ENCODE assay signal across 15 cellular contexts in genomic region chr15:98682992-98683701, GRCh38. TPM values are rescaled to one million over a fixed set of nuclear protein-coding genes. Genes with fewer than 3 reads are reported as not detected.
A peak's percentile ranks its signal among the peaks of the same experiment; 100 is the strongest.
DNase-seq lines count a peak whose midpoint lies in the region; ATAC-seq and TF ChIP-seq lines count a peak whose summit lies in the region.
"Had no signal": no experiment of that assay in that cellular context is flagged by ENCODE, and none has a peak within 500 bp of the region (broad histone marks: within the 10 kb centered on the region; RNA-seq: fewer than 3 reads in every experiment).

No MANE protein-coding gene starts in this region.

- TF ChIP-seq POLR2A in testis (IDR thresholded peaks at IDR 0.05), result no peak

- H3K27ac ChIP-seq in ascending aorta (peak overlapping the region; percentile 29 to 37), right atrium auricular region (peak overlapping the region; percentile 53 to 55), testis (no peak overlapping the region)
- H3K27ac ChIP-seq: 22Rv1, WERI-Rb-1 had no signal

- H3K27me3 ChIP-seq in ascending aorta (no peaks in the 10 kb centered on the region), right atrium auricular region (no peaks in the 10 kb centered on the region), testis (no peaks in the 10 kb centered on the region)
- H3K27me3 ChIP-seq: dorsolateral prefrontal cortex had no signal

- H3K36me3 ChIP-seq in ascending aorta, result no peaks in the 10 kb centered on the region
- H3K36me3 ChIP-seq in right atrium auricular region, result no peaks in the 10 kb centered on the region
- no peaks in the 10 kb centered on the region for H3K36me3 ChIP-seq in testis (ENCODE audit: low read depth, missing control alignments)
- H3K36me3 ChIP-seq: thoracic aorta, WERI-Rb-1 had no signal

- DNase-seq in DMS53 (lab: John Stamatoyannopoulos, UW) (peak; percentile 40), DMS53 treated with DMSO at 0.1 percent for 48 hours (lab: John Stamatoyannopoulos, UW; ENCODE audit: unreplicated experiment) (no peak), ascending aorta (ENCODE audit: low spot score in 2 of 2) (no peak), right atrium auricular region (ENCODE audit: low spot score) (no peak), testis (peak; percentile 53)
- no peak for DNase-seq in stimulated activated CD4-positive, alpha-beta T cell treated with anti-CD3 and anti-CD28 coated beads, Interleukin-12 subunit alpha, Interleukin-12 subunit beta, amount 100 ng/mL, for 4 hours
- no peak for DNase-seq in activated CD4-positive, CD25-positive, alpha-beta regulatory T cell (lab: John Stamatoyannopoulos, UW)
- DNase-seq: dorsolateral prefrontal cortex; naive B cell; stimulated activated CD4-positive, alpha-beta T cell treated with anti-CD3 and anti-CD28 coated beads, Interleukin-1b, Interleukin-23, amount 100 ng/mL, for 48 hours had no signal

- 57 to 61% methylated on average over 9 of the region's 9 CpGs for WGBS in testis, 2 donors

- no peak overlapping the region for H3K4me3 ChIP-seq in ascending aorta
- H3K4me3 ChIP-seq in right atrium auricular region, result no peak overlapping the region
- H3K4me3 ChIP-seq in testis, result no peak overlapping the region
- H3K4me3 ChIP-seq: dorsolateral prefrontal cortex, K562 had no signal

- H3K9me3 ChIP-seq in ascending aorta, result no peaks in the 10 kb centered on the region
- no peaks in the 10 kb centered on the region for H3K9me3 ChIP-seq in right atrium auricular region
- H3K9me3 ChIP-seq in testis, result no peaks in the 10 kb centered on the region
- H3K9me3 ChIP-seq: thoracic aorta had no signal

- intact Hi-C loops in ascending aorta (cut with DNase I), result no loop called here
- intact Hi-C loops in testis (cut with DNase I; ENCODE audit: low total_unique reads), result no loop called here

- no peak for TF ChIP-seq CTCF in ascending aorta (IDR thresholded peaks at IDR 0.05)
- no peak for TF ChIP-seq CTCF in right atrium auricular region (IDR thresholded peaks at IDR 0.05)
- no peak for TF ChIP-seq CTCF in testis (IDR thresholded peaks at IDR 0.05)

- ATAC-seq in GM18511 (IDR thresholded peaks at IDR 0.05; ENCODE audit: unreplicated experiment), result no peak
- ATAC-seq: K562 had no signal

- H3K4me1 ChIP-seq in ascending aorta (peaks cover 0 to 35% of the 10 kb centered on the region in 2 donors), right atrium auricular region (peaks cover 0 to 56% of the 10 kb centered on the region in 2 donors), testis (peaks cover 13% of the 10 kb centered on the region)

RNA-seq across cellular contexts. Expression of gene IGF1R, which starts 34.8 kb away (rescaled TPM):
- total RNA-seq in ascending aorta, result 151 TPM
- total RNA-seq in right atrium auricular region, result 10 to 100 TPM; 32.1 to 64.1 TPM
- total RNA-seq in testis, result 100 to 1,000 TPM; 157 to 172 TPM
- 25.8 TPM for polyA plus RNA-seq in testis (ENCODE audit: insufficient read depth, low read depth, low replicate concordance)

Comparison
In these comparisons a context has a peak if more than half of its experiments do, and no peak if none do; other contexts are left out.
1. DNase-seq: peak in DMS53 (single experiment) and testis (single experiment); none in DMS53 treated with DMSO at 0.1 percent for 48 hours (single experiment), ascending aorta (0 of 2), right atrium auricular region (single experiment), stimulated activated CD4-positive, alpha-beta T cell treated with anti-CD3 and anti-CD28 coated beads, Interleukin-12 subunit alpha, Interleukin-12 subunit beta, amount 100 ng/mL, for 4 hours (single experiment) and activated CD4-positive, CD25-positive, alpha-beta regulatory T cell (0 of 4).
2. H3K27ac ChIP-seq: peak in ascending aorta (2 of 2) and right atrium auricular region (2 of 2); none in testis (0 of 2).